Comparison of ENCODE assay signal across 25 cellular contexts in the genomic region with DNA sequence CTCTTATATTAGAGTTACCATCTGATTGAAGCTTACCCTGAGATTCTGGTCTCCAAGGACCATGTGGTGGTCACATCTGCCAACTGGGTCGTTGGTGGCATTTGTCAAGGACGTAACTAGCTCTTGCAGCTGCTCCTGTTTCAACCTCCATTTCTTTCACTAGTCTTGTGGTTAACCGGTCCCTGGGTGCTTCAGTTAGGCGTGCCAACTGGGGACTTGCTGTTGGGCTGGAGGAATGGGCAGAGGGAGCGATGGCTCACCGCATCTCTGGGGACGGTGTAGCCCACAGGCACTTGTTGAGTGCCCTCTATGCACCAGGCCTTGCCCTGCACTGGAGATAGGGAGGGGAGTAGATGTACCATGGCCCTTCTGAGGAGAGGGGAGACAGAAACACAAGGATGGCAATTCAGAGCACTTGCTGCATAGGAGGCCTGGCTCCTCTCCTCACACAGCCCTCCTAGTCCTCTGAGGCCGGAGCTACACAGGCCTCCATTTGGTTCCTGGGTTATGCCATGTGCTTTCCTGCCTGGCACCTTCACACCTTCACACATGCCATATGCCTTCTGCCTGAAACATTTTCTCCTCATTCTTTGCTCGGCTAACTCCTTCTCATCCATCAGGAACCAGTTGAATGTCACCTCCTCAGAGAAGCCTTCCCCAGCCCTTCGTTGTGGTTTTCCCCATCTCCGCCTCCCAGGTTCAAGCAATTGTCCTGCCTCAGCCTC. TPM values are rescaled to one million over a fixed set of nuclear protein-coding genes. Genes with fewer than 3 reads are reported as not detected.
DNase-seq lines count a peak whose midpoint lies in the region; ATAC-seq, FAIRE-seq and TF ChIP-seq lines count a peak whose summit lies in the region.
"Had no signal": no experiment of that assay in that cellular context is flagged by ENCODE, and none has a peak within 500 bp of the region (broad histone marks: within the 10 kb centered on the region; RNA-seq: fewer than 3 reads in every experiment).

No MANE protein-coding gene starts in this region.

- H3K4me2 ChIP-seq in IMR-90 (ENCODE audit: low read depth, low read length) (no peak overlapping the region), mesendoderm (ENCODE audit: low read length) (no peak overlapping the region)

- H2BK15ac ChIP-seq in IMR-90 (ENCODE audit: low read depth, low read length) (no peak overlapping the region), mesendoderm (replicated peaks; ENCODE audit: low read depth) (no peak overlapping the region)

- H3K9me3 Mint-ChIP-seq in natural killer cell: no peaks in the 10 kb centered on the region
- H3K9me3 Mint-ChIP-seq: CD4-positive, CD25-positive, alpha-beta regulatory T cell; type B pancreatic cell had no signal

- H3K4ac ChIP-seq in IMR-90 (ENCODE audit: low read depth, low read length): 0 out of 2 replicates have a peak overlapping the region, but pooled peaks have one; percentile 3
- no peak overlapping the region for H3K4ac ChIP-seq in mesendoderm (ENCODE audit: low read depth, low read length)

- H3K27ac Mint-ChIP-seq in natural killer cell: no peak overlapping the region
- H3K27ac Mint-ChIP-seq: activated CD4-positive, alpha-beta T cell treated with anti-CD3 and anti-CD28 coated beads for 36 hours; activated CD8-positive, alpha-beta T cell treated with anti-CD3 and anti-CD28 coated beads, Interleukin-2, amount 10 ng/mL, durations not matched to agents 7 days and 5 days; type B pancreatic cell had no signal

- H3K79me2 ChIP-seq in mesendoderm (ENCODE audit: control insufficient read depth, insufficient read depth, low read length): no peaks in the 10 kb centered on the region

- H2BK120ac ChIP-seq in IMR-90 (ENCODE audit: low read depth, low read length) (no peak overlapping the region), mesendoderm (ENCODE audit: low read depth, low read length) (no peak overlapping the region)

- WGBS in IMR-90 (ENCODE audit: extremely low coverage in 2 of 2, insufficient read length in 1 of 2), 2 experiments: no CpG with 5 or more reads among the region's 11 CpGs
- WGBS in mesendoderm (ENCODE audit: extremely low coverage, insufficient coverage, low lambda C conversion rate): no CpG with 5 or more reads among the region's 11 CpGs

- H3K9me1 ChIP-seq in IMR-90 (ENCODE audit: insufficient read depth, low read length): peaks cover 10% of the 10 kb centered on the region

- H3K18ac ChIP-seq in IMR-90 (ENCODE audit: low read depth, low read length) (no peak overlapping the region), mesendoderm (ENCODE audit: low read length) (no peak overlapping the region)

- no peaks in the 10 kb centered on the region for H3K27me3 ChIP-seq in IMR-90 (ENCODE audit: control insufficient read depth, insufficient read depth, low read length)
- H3K27me3 ChIP-seq in mesendoderm (ENCODE audit: insufficient read depth, low read length, poor library complexity): no peaks in the 10 kb centered on the region
- no peaks in the 10 kb centered on the region for H3K27me3 ChIP-seq in subcutaneous abdominal adipose tissue (ENCODE audit: control insufficient read depth in 5 of 5, insufficient read depth in 4 of 5, low read length in 5 of 5)
- H3K27me3 ChIP-seq: esophagus squamous epithelium, heart right ventricle, stomach had no signal

- no peak overlapping the region for H3K27ac ChIP-seq in IMR-90 (ENCODE audit: insufficient read depth, low read length)
- H3K27ac ChIP-seq in mesendoderm (ENCODE audit: low read depth, low read length): no peak overlapping the region
- peak overlapping the region; percentile 55 for H3K27ac ChIP-seq in subcutaneous abdominal adipose tissue (ENCODE audit: low read depth, low read length)
- H3K27ac ChIP-seq: esophagus squamous epithelium, prostate gland had no signal

- H3K4me1 ChIP-seq in IMR-90 (ENCODE audit: control insufficient read depth, insufficient read depth, low read length): peaks cover 4% of the 10 kb centered on the region
- no peaks in the 10 kb centered on the region for H3K4me1 ChIP-seq in mesendoderm (ENCODE audit: control insufficient read depth, low read depth, low read length)
- H3K4me1 ChIP-seq in subcutaneous abdominal adipose tissue (ENCODE audit: control insufficient read depth in 5 of 5, insufficient read depth in 5 of 5, low read length in 5 of 5): peaks cover 0 to 27% (median 19%) of the 10 kb centered on the region in 5 donors
- H3K4me1 ChIP-seq: prostate gland had no signal

- peaks cover 0 to 12% of the 10 kb centered on the region in 2 donors for H3K4me1 Mint-ChIP-seq in natural killer cell

- H4K8ac ChIP-seq in IMR-90 (ENCODE audit: low read depth in 2 of 2, low read length in 2 of 2) (no peak overlapping the region), mesendoderm (ENCODE audit: low read depth, low read length) (no peak overlapping the region)

- intact Hi-C loops in IMR-90 (cut with micrococcal nuclease) (loop anchor here (1.0 to 5.0 kb wide), 3 partner anchors 99 to 314 kb away; no protein-coding TSS in a partner anchor), natural killer cell (cut with micrococcal nuclease) (loop anchor here (2.0 kb wide), 1 partner anchor 315 kb away; no protein-coding TSS in a partner anchor)

- in situ Hi-C loops in IMR-90 (cut with MboI; ENCODE audit: low sequenced_read_pairs): no loop called here

- no peak for TF ChIP-seq POLR2A in IMR-90 (IDR thresholded peaks at IDR 0.05; ENCODE audit: low read depth, low read length)
- no peak for TF ChIP-seq POLR2A in NB4 (IDR thresholded peaks at IDR 0.05; ENCODE audit: extremely low read depth, insufficient read length)
- no peak for TF ChIP-seq POLR2A in H54 (IDR thresholded peaks at IDR 0.05; ENCODE audit: low read depth, low read length)

- no peaks in the 10 kb centered on the region for H3K9me3 ChIP-seq in IMR-90 (ENCODE audit: control insufficient read depth, insufficient read depth, low read length)
- H3K9me3 ChIP-seq in subcutaneous abdominal adipose tissue (ENCODE audit: control insufficient read depth in 5 of 5, low read length in 5 of 5): no peaks in the 10 kb centered on the region
- H3K9me3 ChIP-seq: esophagus squamous epithelium, heart right ventricle, prostate gland, stomach had no signal

- FAIRE-seq in H54 (lab: Jason Lieb, UNC): no peak
- FAIRE-seq: endometrium, GM12891 had no signal

- CTCF ChIA-PET in IMR-90 (lab: Yijun Ruan, JAX): no interaction called here

- TF ChIP-seq CTCF in IMR-90 (conservative IDR thresholded peaks at IDR 0.05; ENCODE audit: low read depth, low read length): no peak
- TF ChIP-seq CTCF in NB4 (IDR thresholded peaks at IDR 0.05; ENCODE audit: low read depth, low read length): no peak
- TF ChIP-seq CTCF in natural killer cell (IDR thresholded peaks at IDR 0.05): no peak

- no peak for TF ChIP-seq RAD21 in IMR-90 (IDR thresholded peaks at IDR 0.05; ENCODE audit: low read length)

- H3K9ac ChIP-seq in IMR-90 (ENCODE audit: low read depth, low read length): no peak overlapping the region
- no peak overlapping the region for H3K9ac ChIP-seq in mesendoderm (ENCODE audit: low read length)
- peak overlapping the region in 2 of 5 donors; percentile 37 to 44 for H3K9ac ChIP-seq in subcutaneous abdominal adipose tissue (ENCODE audit: low read length in 5 of 5)

- 0 out of 2 replicates have a peak, but pooled peaks cover 3% of the 10 kb centered on the region for H4K20me1 ChIP-seq in IMR-90 (ENCODE audit: insufficient read depth, low read length)

- no peak overlapping the region for H2BK20ac ChIP-seq in IMR-90 (ENCODE audit: low read depth, low read length)

- H2AK5ac ChIP-seq in IMR-90 (ENCODE audit: low read depth, low read length): no peak overlapping the region; the same call in 1 of the 2 replicates
- no peak overlapping the region for H2AK5ac ChIP-seq in mesendoderm (ENCODE audit: low read length)

- BruUV-seq in IMR-90 (replicated peaks; lab: Mats Ljungman, UMichigan): no TSS peak

- H2BK5ac ChIP-seq in IMR-90 (ENCODE audit: low read depth, low read length, poor library complexity, severe bottlenecking) (no peak overlapping the region), mesendoderm (ENCODE audit: low read length) (no peak overlapping the region)

- dilution Hi-C loops in IMR-90 (cut with HindIII; ENCODE audit: low sequenced_read_pairs, unreplicated experiment): no loop called here

- no peak overlapping the region for H3K4me3 ChIP-seq in IMR-90 (ENCODE audit: insufficient read depth, low read depth, low read length)
- H3K4me3 ChIP-seq in NB4 (ENCODE audit: low read depth, low read length): no peak overlapping the region
- no peak overlapping the region for H3K4me3 ChIP-seq in mesendoderm (ENCODE audit: low read length)
- no peak overlapping the region for H3K4me3 ChIP-seq in subcutaneous abdominal adipose tissue (ENCODE audit: low read depth in 1 of 5, low read length in 5 of 5)
- H3K4me3 ChIP-seq: esophagus squamous epithelium, heart right ventricle, prostate gland, stomach had no signal

- no peak overlapping the region for H2AK9ac ChIP-seq in IMR-90 (replicated peaks; ENCODE audit: low read depth, low read length, poor library complexity)

- H3K36me3 ChIP-seq in IMR-90 (ENCODE audit: control insufficient read depth, insufficient read depth, low read length) (no peaks in the 10 kb centered on the region), mesendoderm (ENCODE audit: control insufficient read depth, insufficient read depth, low read length) (no peaks in the 10 kb centered on the region), subcutaneous abdominal adipose tissue (ENCODE audit: control insufficient read depth in 5 of 5, insufficient read depth in 5 of 5, low read length in 5 of 5) (peaks cover 0 to 3% (median 0%) of the 10 kb centered on the region in 5 donors)
- H3K36me3 ChIP-seq: prostate gland had no signal

- H3K27me3 Mint-ChIP-seq in natural killer cell (ENCODE audit: low read depth in 2 of 2): no peaks in the 10 kb centered on the region
- H3K27me3 Mint-ChIP-seq: activated CD4-positive, alpha-beta T cell treated with anti-CD3 and anti-CD28 coated beads for 36 hours; CD4-positive, CD25-positive, alpha-beta regulatory T cell; type B pancreatic cell had no signal

- H3K79me1 ChIP-seq in IMR-90 (ENCODE audit: low read depth in 1 of 2, low read length in 2 of 2) (peaks cover 0 to 8% of the 10 kb centered on the region in 2 experiments; a peak in 2 of 4 replicates), mesendoderm (ENCODE audit: low read length) (no peaks in the 10 kb centered on the region)

- H4K5ac ChIP-seq in IMR-90 (ENCODE audit: low read depth, low read length): no peak overlapping the region
- no peak overlapping the region for H4K5ac ChIP-seq in mesendoderm (ENCODE audit: low read length)

- no peak overlapping the region for H3K14ac ChIP-seq in IMR-90 (replicated peaks; ENCODE audit: low read depth, low read length)

- H4K91ac ChIP-seq in IMR-90 (ENCODE audit: insufficient read depth, low read depth, low read length): no peak overlapping the region

- H3K4me3 Mint-ChIP-seq in natural killer cell: no peak overlapping the region
- H3K4me3 Mint-ChIP-seq: activated CD4-positive, alpha-beta T cell treated with anti-CD3 and anti-CD28 coated beads for 36 hours; activated CD8-positive, alpha-beta T cell treated with anti-CD3 and anti-CD28 coated beads, Interleukin-2, amount 10 ng/mL, durations not matched to agents 7 days and 5 days; CD4-positive, CD25-positive, alpha-beta regulatory T cell; type B pancreatic cell had no signal

- no peak overlapping the region for H3K56ac ChIP-seq in IMR-90 (ENCODE audit: extremely low read depth, insufficient read depth, low read length)
- H3K56ac ChIP-seq in mesendoderm (ENCODE audit: low read length): peak overlapping the region; percentile 25

- H2AFZ ChIP-seq in IMR-90 (replicated peaks; ENCODE audit: low read length, poor library complexity): no peak overlapping the region

- POLR2A ChIA-PET in IMR-90 (lab: Charles Lee; ENCODE audit: unreplicated experiment): no interaction called here

- H3K36me3 Mint-ChIP-seq in natural killer cell: no peaks in the 10 kb centered on the region

- no peak for DNase-seq in IMR-90
- peak; percentile 83 for DNase-seq in NB4 (ENCODE audit: low read depth)
- DNase-seq in mesendoderm: no peak
- no peak for DNase-seq in natural killer cell
- DNase-seq in SW 1271 (lab: John Stamatoyannopoulos, UW): no peak
- no peak for DNase-seq in H54 (ENCODE audit: insufficient read length, low spot score)
- DNase-seq: activated CD4-positive, alpha-beta T cell treated with anti-CD3 and anti-CD28 coated beads for 36 hours; activated CD8-positive, alpha-beta T cell treated with anti-CD3 and anti-CD28 coated beads, Interleukin-2, amount 10 ng/mL, durations not matched to agents 7 days and 5 days; activated effector memory CD4-positive, alpha-beta T cell treated with Interleukin-2 at 50 U/mL for 16 hours; CD4-positive, CD25-positive, alpha-beta regulatory T cell; dermis blood vessel endothelial cell; EL; esophagus squamous epithelium; foreskin melanocyte; heart right ventricle; mammary epithelial cell; NCI-H2081 treated with DMSO at 0.1 percent for 48 hours; NCI-H774; stomach; T-helper 2 cell had no signal

- H3K23ac ChIP-seq in IMR-90 (ENCODE audit: low read depth, low read length) (no peak overlapping the region), mesendoderm (ENCODE audit: low read length) (no peak overlapping the region)

- ATAC-seq in IMR-90 (ENCODE audit: low read depth) (no peak), natural killer cell (no peak)
- ATAC-seq: activated CD4-positive, alpha-beta T cell treated with anti-CD3 and anti-CD28 coated beads for 36 hours; activated CD8-positive, alpha-beta T cell treated with anti-CD3 and anti-CD28 coated beads, Interleukin-2, amount 10 ng/mL, durations not matched to agents 7 days and 5 days had no signal

RNA-seq across cellular contexts. Expression of gene ASXL1, which starts 20.0 kb away (rescaled TPM):
- total RNA-seq in IMR-90 (2012; rRNA removed) (29.9 and 33.3 TPM in 2 replicates), natural killer cell (100 to 1,000 TPM; 106 to 125 (median 108) TPM)
- 35.2 and 37.1 TPM in 2 replicates for polyA plus RNA-seq in IMR-90 (2012; rRNA removed)
- polyA plus RNA-seq in IMR-90 (2012; cell fraction: cytosol; rRNA removed): 14.9 and 24.1 TPM in 2 replicates
- polyA plus RNA-seq in IMR-90 (2012; cell fraction: nucleus; rRNA removed; ENCODE audit: low replicate concordance): 156 and 211 TPM in 2 replicates
- polyA plus RNA-seq in mesendoderm (2013, experiment 1 of 2): 18.1 TPM
- 18.0 TPM for polyA plus RNA-seq in mesendoderm (2013, experiment 2 of 2)
